Comparison of ENCODE assay signal across 14 cellular contexts in genomic region chr15:55248895-55249294, GRCh38.
"Had no signal": no experiment of that assay in that cellular context is flagged by ENCODE, and none has a peak within 500 bp of the region (broad histone marks: within the 10 kb centered on the region; RNA-seq: fewer than 3 reads in every experiment).

No MANE protein-coding gene starts in this region.

- DNase-seq: activated CD4-positive, alpha-beta T cell treated with anti-CD3 and anti-CD28 coated beads for 4 hours; activated effector memory CD4-positive, alpha-beta T cell treated with Interleukin-2 at 50 U/mL for 16 hours; activated T-cell treated with anti-CD3 and anti-CD28 coated beads, Interleukin-2, amount 50 U/mL, for 24 hours; amniotic stem cell; effector memory CD8-positive, alpha-beta T cell; posterior cingulate gyrus; small intestine; trophoblast cell; WERI-Rb-1 had no signal

- H3K27ac Mint-ChIP-seq: brain; dendritic cell treated with granulocyte-macrophage colony-stimulating factor and Interleukin-4, amounts not matched to agents 40 ng/mL and 50 ng/mL, for 4 days had no signal

- H3K9me3 Mint-ChIP-seq: activated T-cell treated with anti-CD3 and anti-CD28 coated beads, Interleukin-2, amount 50 U/mL, for 24 hours; central memory CD8-positive, alpha-beta T cell; dendritic cell treated with granulocyte-macrophage colony-stimulating factor and Interleukin-4, amounts not matched to agents 40 ng/mL and 50 ng/mL, for 4 days; effector memory CD8-positive, alpha-beta T cell had no signal

- H3K4me3 Mint-ChIP-seq: activated T-cell treated with anti-CD3 and anti-CD28 coated beads, Interleukin-2, amount 50 U/mL, for 24 hours; brain; dendritic cell treated with granulocyte-macrophage colony-stimulating factor and Interleukin-4, amounts not matched to agents 40 ng/mL and 50 ng/mL, for 4 days had no signal

- H3K36me3 Mint-ChIP-seq: brain had no signal

- H3K27me3 Mint-ChIP-seq: activated T-cell treated with anti-CD3 and anti-CD28 coated beads, Interleukin-2, amount 50 U/mL, for 24 hours; brain; central memory CD8-positive, alpha-beta T cell; dendritic cell treated with granulocyte-macrophage colony-stimulating factor and Interleukin-4, amounts not matched to agents 40 ng/mL and 50 ng/mL, for 4 days; effector memory CD8-positive, alpha-beta T cell had no signal

- H3K4me1 Mint-ChIP-seq: brain had no signal

- H3K36me3 ChIP-seq: WERI-Rb-1 had no signal

- FAIRE-seq: keratinocyte, small intestine had no signal

- H3K27ac ChIP-seq: WERI-Rb-1 had no signal

- ATAC-seq: activated naive CD4-positive, alpha-beta T cell treated with anti-CD3 and anti-CD28 coated beads, Interleukin-2, amount 50 U/mL, for 72 hours; effector memory CD8-positive, alpha-beta T cell had no signal
